In the genomic region with DNA sequence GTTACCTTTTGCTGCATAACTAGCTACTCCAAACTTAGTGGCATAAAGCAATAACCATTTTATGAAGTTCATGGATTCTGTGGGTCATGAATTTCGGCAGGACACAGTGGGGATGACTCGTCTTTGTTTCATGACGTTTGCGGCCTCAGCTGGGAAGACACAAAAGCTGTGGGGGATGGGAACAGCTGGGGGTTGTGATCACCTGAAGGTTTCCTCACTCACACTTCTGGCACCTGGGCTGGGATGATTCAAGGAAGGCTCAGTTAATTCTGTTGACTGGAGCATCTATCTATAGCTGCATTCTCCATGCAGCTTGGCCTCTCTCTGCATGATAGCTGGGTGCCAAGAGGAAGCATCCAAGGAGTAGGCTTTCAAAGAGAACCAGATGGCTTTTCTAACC, we compare ENCODE assay signal across 29 cellular contexts.
"Had no signal": no experiment of that assay in that cellular context is flagged by ENCODE, and none has a peak within 500 bp of the region (broad histone marks: within the 10 kb centered on the region; RNA-seq: fewer than 3 reads in every experiment).

No MANE protein-coding gene starts in this region.

- H3K27ac Mint-ChIP-seq: activated CD4-positive, alpha-beta T cell treated with anti-CD3 and anti-CD28 coated beads, Interleukin-2, amount 10 ng/mL, durations not matched to agents 7 days and 5 days; activated CD8-positive, alpha-beta memory T cell treated with anti-CD3 and anti-CD28 coated beads, Interleukin-2, amount 10 ng/mL, durations not matched to agents 7 days and 5 days; activated CD8-positive, alpha-beta T cell treated with anti-CD3 and anti-CD28 coated beads, Interleukin-2, amount 10 ng/mL, durations not matched to agents 7 days and 5 days; activated naive CD4-positive, alpha-beta T cell treated with anti-CD3 and anti-CD28 coated beads, Interleukin-2, amount 50 U/mL, for 24 hours; activated naive CD8-positive, alpha-beta T cell treated with anti-CD3 and anti-CD28 coated beads, Interleukin-2, amount 50 U/mL, for 24 hours; activated T-helper 2 cell treated with anti-CD3 and anti-CD28 coated beads, Interferon-gamma antibody, Interleukin-2, Interleukin-4, amounts not matched to agents 10 μg/mL and 5 μg/mL and 100 μg/mL, durations not matched to agents 14 hours and 24 hours and 36 hours; dendritic cell treated with granulocyte-macrophage colony-stimulating factor and Interleukin-4, amounts not matched to agents 40 ng/mL and 50 ng/mL, for 4 days; nephron; stimulated activated effector memory CD8-positive, alpha-beta T cell treated with anti-CD3 and anti-CD28 coated beads, Interleukin-12 subunit alpha, Interleukin-12 subunit beta, amount 100 ng/mL, for 72 hours; stimulated activated naive CD8-positive, alpha-beta T cell treated with anti-CD3 and anti-CD28 coated beads, Interleukin-15, Interleukin-2, amounts not matched to agents 100 ng/mL and 50 ng/mL, for 24 hours; T-helper 17 cell had no signal

- H3K79me2 ChIP-seq: hepatocyte had no signal

- H3K9me3 Mint-ChIP-seq: activated CD4-positive, alpha-beta T cell treated with anti-CD3 and anti-CD28 coated beads, Interleukin-2, amount 10 ng/mL, durations not matched to agents 7 days and 5 days; activated naive CD4-positive, alpha-beta T cell treated with anti-CD3 and anti-CD28 coated beads, Interleukin-2, amount 50 U/mL, for 24 hours; activated naive CD8-positive, alpha-beta T cell treated with anti-CD3 and anti-CD28 coated beads, Interleukin-2, amount 50 U/mL, for 24 hours; activated T-helper 2 cell treated with anti-CD3 and anti-CD28 coated beads, Interferon-gamma antibody, Interleukin-2, Interleukin-4, amounts not matched to agents 10 μg/mL and 5 μg/mL and 100 μg/mL, durations not matched to agents 14 hours and 24 hours and 36 hours; dendritic cell treated with granulocyte-macrophage colony-stimulating factor and Interleukin-4, amounts not matched to agents 40 ng/mL and 50 ng/mL, for 4 days; nephron; stimulated activated effector memory CD8-positive, alpha-beta T cell treated with anti-CD3 and anti-CD28 coated beads, Interleukin-12 subunit alpha, Interleukin-12 subunit beta, amount 100 ng/mL, for 72 hours; stimulated activated naive CD8-positive, alpha-beta T cell treated with anti-CD3 and anti-CD28 coated beads, Interleukin-15, Interleukin-2, amounts not matched to agents 100 ng/mL and 50 ng/mL, for 24 hours had no signal

- ATAC-seq: activated CD8-positive, alpha-beta memory T cell treated with anti-CD3 and anti-CD28 coated beads, Interleukin-2, amount 10 ng/mL, durations not matched to agents 7 days and 5 days; activated CD8-positive, alpha-beta T cell treated with anti-CD3 and anti-CD28 coated beads, Interleukin-2, amount 10 ng/mL, durations not matched to agents 7 days and 5 days; activated naive CD8-positive, alpha-beta T cell treated with anti-CD3 and anti-CD28 coated beads, Interleukin-2, amount 50 U/mL, for 24 hours; gastrocnemius medialis; right lobe of liver; stimulated activated effector memory CD8-positive, alpha-beta T cell treated with anti-CD3 and anti-CD28 coated beads, Interleukin-12 subunit alpha, Interleukin-12 subunit beta, amount 100 ng/mL, for 72 hours; T-helper 17 cell had no signal

- H3K4me2 ChIP-seq: hepatocyte had no signal

- H3K4me1 Mint-ChIP-seq: activated CD4-positive, alpha-beta T cell treated with anti-CD3 and anti-CD28 coated beads, Interleukin-2, amount 10 ng/mL, durations not matched to agents 7 days and 5 days; activated CD8-positive, alpha-beta memory T cell treated with anti-CD3 and anti-CD28 coated beads, Interleukin-2, amount 10 ng/mL, durations not matched to agents 7 days and 5 days; activated naive CD4-positive, alpha-beta T cell treated with anti-CD3 and anti-CD28 coated beads, Interleukin-2, amount 50 U/mL, for 24 hours; activated naive CD8-positive, alpha-beta T cell treated with anti-CD3 and anti-CD28 coated beads, Interleukin-2, amount 50 U/mL, for 24 hours; stimulated activated effector memory CD8-positive, alpha-beta T cell treated with anti-CD3 and anti-CD28 coated beads, Interleukin-12 subunit alpha, Interleukin-12 subunit beta, amount 100 ng/mL, for 72 hours; T-helper 17 cell had no signal

- DNase-seq: activated CD4-positive, alpha-beta T cell treated with anti-CD3 and anti-CD28 coated beads for 1 hour; activated CD4-positive, alpha-beta T cell treated with anti-CD3 and anti-CD28 coated beads, Interleukin-2, amount 10 ng/mL, durations not matched to agents 7 days and 5 days; activated CD8-positive, alpha-beta memory T cell treated with anti-CD3 and anti-CD28 coated beads, Interleukin-2, amount 10 ng/mL, durations not matched to agents 7 days and 5 days; activated CD8-positive, alpha-beta T cell treated with anti-CD3 and anti-CD28 coated beads, Interleukin-2, amount 10 ng/mL, durations not matched to agents 7 days and 5 days; activated naive CD8-positive, alpha-beta T cell treated with anti-CD3 and anti-CD28 coated beads, Interleukin-2, amount 50 U/mL, for 24 hours; activated T-cell treated with anti-CD3 and anti-CD28 coated beads, Interleukin-2, amount 50 U/mL, for 48 hours; amygdala; central memory CD4-positive, alpha-beta T cell; gastrocnemius medialis; islet precursor cell; left ventricle myocardium inferior; right lobe of liver; stimulated activated CD4-positive, alpha-beta T cell treated with anti-CD3 and anti-CD28 coated beads, Interleukin-12 subunit alpha, Interleukin-12 subunit beta, amount 100 ng/mL, for 4 hours; stimulated activated CD4-positive, alpha-beta T cell treated with anti-CD3 and anti-CD28 coated beads, Interleukin-4, amount 100 ng/mL, for 24 hours; T-helper 17 cell; T1000; trophoblast cell had no signal

- H3K36me3 Mint-ChIP-seq: activated CD8-positive, alpha-beta memory T cell treated with anti-CD3 and anti-CD28 coated beads, Interleukin-2, amount 10 ng/mL, durations not matched to agents 7 days and 5 days; stimulated activated effector memory CD8-positive, alpha-beta T cell treated with anti-CD3 and anti-CD28 coated beads, Interleukin-12 subunit alpha, Interleukin-12 subunit beta, amount 100 ng/mL, for 72 hours had no signal

- H3K27me3 Mint-ChIP-seq: activated CD4-positive, alpha-beta T cell treated with anti-CD3 and anti-CD28 coated beads, Interleukin-2, amount 10 ng/mL, durations not matched to agents 7 days and 5 days; activated CD8-positive, alpha-beta memory T cell treated with anti-CD3 and anti-CD28 coated beads, Interleukin-2, amount 10 ng/mL, durations not matched to agents 7 days and 5 days; activated naive CD4-positive, alpha-beta T cell treated with anti-CD3 and anti-CD28 coated beads, Interleukin-2, amount 50 U/mL, for 24 hours; activated naive CD8-positive, alpha-beta T cell treated with anti-CD3 and anti-CD28 coated beads, Interleukin-2, amount 50 U/mL, for 24 hours; dendritic cell treated with granulocyte-macrophage colony-stimulating factor and Interleukin-4, amounts not matched to agents 40 ng/mL and 50 ng/mL, for 4 days; stimulated activated naive CD8-positive, alpha-beta T cell treated with anti-CD3 and anti-CD28 coated beads, Interleukin-15, Interleukin-2, amounts not matched to agents 100 ng/mL and 50 ng/mL, for 24 hours; T-helper 17 cell had no signal

- H3K4me1 ChIP-seq: breast epithelium, left ventricle myocardium inferior had no signal

- H3K9me3 ChIP-seq: breast epithelium, gastrocnemius medialis, left ventricle myocardium inferior, neutrophil, right lobe of liver, thoracic aorta had no signal

- H3K36me3 ChIP-seq: breast epithelium, gastrocnemius medialis, left ventricle myocardium inferior, neutrophil, right lobe of liver, thoracic aorta had no signal

- H3K4me3 Mint-ChIP-seq: activated CD4-positive, alpha-beta T cell treated with anti-CD3 and anti-CD28 coated beads, Interleukin-2, amount 10 ng/mL, durations not matched to agents 7 days and 5 days; activated CD8-positive, alpha-beta memory T cell treated with anti-CD3 and anti-CD28 coated beads, Interleukin-2, amount 10 ng/mL, durations not matched to agents 7 days and 5 days; activated CD8-positive, alpha-beta T cell treated with anti-CD3 and anti-CD28 coated beads, Interleukin-2, amount 10 ng/mL, durations not matched to agents 7 days and 5 days; activated naive CD4-positive, alpha-beta T cell treated with anti-CD3 and anti-CD28 coated beads, Interleukin-2, amount 50 U/mL, for 24 hours; activated naive CD8-positive, alpha-beta T cell treated with anti-CD3 and anti-CD28 coated beads, Interleukin-2, amount 50 U/mL, for 24 hours; dendritic cell treated with granulocyte-macrophage colony-stimulating factor and Interleukin-4, amounts not matched to agents 40 ng/mL and 50 ng/mL, for 4 days; nephron; stimulated activated effector memory CD8-positive, alpha-beta T cell treated with anti-CD3 and anti-CD28 coated beads, Interleukin-12 subunit alpha, Interleukin-12 subunit beta, amount 100 ng/mL, for 72 hours; stimulated activated naive CD8-positive, alpha-beta T cell treated with anti-CD3 and anti-CD28 coated beads, Interleukin-15, Interleukin-2, amounts not matched to agents 100 ng/mL and 50 ng/mL, for 24 hours; T-helper 17 cell had no signal

- H3K4me3 ChIP-seq: breast epithelium, gastrocnemius medialis, hepatocyte, left ventricle myocardium inferior, lung, right lobe of liver, skin epidermis, thoracic aorta had no signal

- H3K27ac ChIP-seq: breast epithelium, gastrocnemius medialis, hepatocyte, left ventricle myocardium inferior, neutrophil, right lobe of liver, skin epidermis, thoracic aorta had no signal

- H3K27me3 ChIP-seq: breast epithelium, gastrocnemius medialis, hepatocyte, neutrophil, right lobe of liver had no signal
